In the genomic region with DNA sequence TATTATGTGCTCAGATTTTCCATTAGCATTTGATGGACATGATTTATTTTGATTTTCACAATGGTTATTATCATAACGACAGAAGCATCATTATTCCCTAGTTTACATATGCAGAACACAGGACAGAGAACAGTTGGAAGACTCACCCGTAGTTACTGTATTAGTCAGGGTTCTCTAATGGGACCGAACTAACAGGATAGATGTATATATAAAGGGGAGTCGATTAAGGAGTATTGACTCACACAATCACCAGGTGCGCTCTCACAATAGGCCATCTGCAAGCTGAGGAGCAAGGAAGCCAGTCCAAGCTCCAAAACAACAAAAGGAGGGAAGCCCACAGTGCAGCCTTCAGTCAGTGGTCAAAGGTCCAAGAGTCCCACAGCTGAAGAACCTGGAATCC, we compare ENCODE assay signal across 18 cellular contexts.
A peak's percentile ranks its signal among the peaks of the same experiment; 100 is the strongest.
DNase-seq lines count a peak whose midpoint lies in the region; ATAC-seq and TF ChIP-seq lines count a peak whose summit lies in the region.
"Had no signal": no experiment of that assay in that cellular context is flagged by ENCODE, and none has a peak within 500 bp of the region (broad histone marks: within the 10 kb centered on the region; RNA-seq: fewer than 3 reads in every experiment).

No MANE protein-coding gene starts in this region.

- no peaks in the 10 kb centered on the region for H3K9me3 ChIP-seq in transverse colon
- H3K9me3 ChIP-seq: BE2C had no signal

- ATAC-seq in foreskin keratinocyte, result peak; percentile 85
- ATAC-seq in GM18868 (IDR thresholded peaks at IDR 0.05; ENCODE audit: unreplicated experiment), result no peak

- H3K27ac ChIP-seq in foreskin keratinocyte (no peak overlapping the region), transverse colon (no peak overlapping the region)

- in situ Hi-C loops in transverse colon (cut with MboI; ENCODE audit: low pct_ligation_motif_present in 1 of 4, low pct_unique_long_range_greater_than_20kb in 1 of 4, low sequenced_read_pairs in 3 of 4), result no loop called here

- intact Hi-C loops in transverse colon (cut with DNase I; ENCODE audit: low total_unique reads), result no loop called here

- TF ChIP-seq CTCF in foreskin keratinocyte (conservative IDR thresholded peaks at IDR 0.05) (no peak), transverse colon (IDR thresholded peaks at IDR 0.05) (no peak)

- DNase-seq in NCI-H748 (lab: John Stamatoyannopoulos, UW; ENCODE audit: unreplicated experiment) (peak; percentile 65), NCI-H748 treated with DMSO at 0.1 percent for 48 hours (lab: John Stamatoyannopoulos, UW) (no peak), NCI-H774 (lab: John Stamatoyannopoulos, UW) (peak; percentile 18), foreskin keratinocyte (peak; percentile 39 to 60), transverse colon (no peak), HuH-7 (ENCODE audit: low spot score) (no peak)
- DNase-seq: ACHN; BE2C; C1 segment of cervical spinal cord; CD4-positive, CD25-positive, alpha-beta regulatory T cell; CD8-positive, alpha-beta memory T cell; COR-L47; DMS 273 treated with DMSO at 0.1 percent for 48 hours; DMS79; GDM1; HCEC 1CT had no signal

- peaks cover 31% of the 10 kb centered on the region for H3K4me1 ChIP-seq in foreskin keratinocyte
- H3K4me1 ChIP-seq in transverse colon, result no peaks in the 10 kb centered on the region
- H3K4me1 ChIP-seq: BE2C had no signal

- H3K4me3 ChIP-seq in transverse colon, result no peak overlapping the region
- H3K4me3 ChIP-seq: GM23338 had no signal

- TF ChIP-seq POLR2A in transverse colon (IDR thresholded peaks at IDR 0.05), result no peak

- H3K27me3 ChIP-seq in foreskin keratinocyte (no peaks in the 10 kb centered on the region), transverse colon (no peaks in the 10 kb centered on the region)
- H3K27me3 ChIP-seq: BE2C had no signal

- 78 to 88% methylated on average over 5 of the region's 5 CpGs for WGBS in transverse colon (ENCODE audit: low coverage in 1 of 2), 2 donors

- no peak for TF ChIP-seq EP300 in transverse colon (IDR thresholded peaks at IDR 0.05; ENCODE audit: low read depth)

- H3K36me3 ChIP-seq in transverse colon, result no peaks in the 10 kb centered on the region
- H3K36me3 ChIP-seq: BE2C had no signal

Comparison
In these comparisons a context has a peak if more than half of its experiments do, and no peak if none do; other contexts are left out.
1. DNase-seq: peak in NCI-H748 (single experiment), NCI-H774 (single experiment) and foreskin keratinocyte (2 of 2); none in NCI-H748 treated with DMSO at 0.1 percent for 48 hours (single experiment), transverse colon (single experiment) and HuH-7 (single experiment).